ENCODE assay signal across 19 cellular contexts in the genomic region with DNA sequence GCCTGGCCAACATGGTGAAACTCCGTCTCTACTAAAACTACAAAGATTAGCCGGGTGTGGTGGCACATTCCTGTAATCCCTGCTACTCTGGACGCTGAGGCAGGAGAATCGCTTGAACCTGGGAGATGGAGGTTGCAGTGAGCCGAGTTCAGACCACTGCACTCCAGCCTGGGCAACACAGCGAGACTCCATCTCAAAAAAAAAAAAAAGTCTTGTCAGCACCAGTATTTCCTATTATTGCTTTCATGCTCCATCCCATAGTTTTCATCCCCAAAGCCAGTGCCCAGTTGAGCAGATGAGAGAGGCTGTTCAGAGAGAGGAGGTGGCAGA. TPM values are rescaled to one million over a fixed set of nuclear protein-coding genes. Genes with fewer than 3 reads are reported as not detected.
DNase-seq lines count a peak whose midpoint lies in the region; ATAC-seq, FAIRE-seq and TF ChIP-seq lines count a peak whose summit lies in the region.
"Had no signal": no experiment of that assay in that cellular context is flagged by ENCODE, and none has a peak within 500 bp of the region (broad histone marks: within the 10 kb centered on the region; RNA-seq: fewer than 3 reads in every experiment).

No MANE protein-coding gene starts in this region.

- DNase-seq in HepG2 (ENCODE audit: low spot score) (no peak), right lobe of liver (no peak), lower lobe of right lung (peak; percentile 25), type B pancreatic cell (ENCODE audit: extremely low spot score, unreplicated experiment) (no peak), urothelium cell line (ENCODE audit: low spot score) (no peak)
- no peak for DNase-seq in CD4-positive, alpha-beta memory T cell
- DNase-seq: activated gamma-delta T cell treated with Interleukin-2 at 50 U/mL for 16 hours; anterior cingulate cortex; Calu3; cerebellar nuclear complex; effector memory CD8-positive, alpha-beta T cell; hypothalamus; IMR-90; NCI-H1694 treated with DMSO at 0.1 percent for 48 hours; NCI-H345; stimulated activated naive CD8-positive, alpha-beta T cell treated with anti-CD3 and anti-CD28 coated beads, Interleukin-15, Interleukin-2, amounts not matched to agents 100 U/mL and 50 U/mL, for 24 hours had no signal

- intact Hi-C loops in HepG2 (cut with micrococcal nuclease; ENCODE audit: unreplicated experiment), result no loop called here
- intact Hi-C loops in right lobe of liver (cut with DNase I), result no loop called here
- intact Hi-C loops in lower lobe of right lung (cut with DNase I), result no loop called here
- intact Hi-C loops in CD4-positive, alpha-beta memory T cell (cut with micrococcal nuclease), result no loop called here

- H3K9me3 Mint-ChIP-seq in activated T-helper 17 cell treated with anti-CD3 and anti-CD28 coated beads, Interleukin-2, amount 50 U/mL, for 72 hours, result no peaks in the 10 kb centered on the region
- no peaks in the 10 kb centered on the region for H3K9me3 Mint-ChIP-seq in type B pancreatic cell
- H3K9me3 Mint-ChIP-seq in CD4-positive, alpha-beta memory T cell, result no peaks in the 10 kb centered on the region
- H3K9me3 Mint-ChIP-seq: effector memory CD8-positive, alpha-beta T cell; neural progenitor cell had no signal

- H3K36me3 Mint-ChIP-seq in activated T-helper 17 cell treated with anti-CD3 and anti-CD28 coated beads, Interleukin-2, amount 50 U/mL, for 72 hours (ENCODE audit: low read depth), result peaks cover 41% of the 10 kb centered on the region
- H3K36me3 Mint-ChIP-seq in type B pancreatic cell, result peaks cover 13% of the 10 kb centered on the region
- peaks cover 16 to 17% of the 10 kb centered on the region in 2 donors for H3K36me3 Mint-ChIP-seq in CD4-positive, alpha-beta memory T cell

- ATAC-seq in HepG2 (no peak), right lobe of liver (no peak), lower lobe of right lung (no peak), HG03469 (IDR thresholded peaks at IDR 0.05; ENCODE audit: unreplicated experiment) (no peak)
- no peak for ATAC-seq in activated T-helper 17 cell treated with anti-CD3 and anti-CD28 coated beads, Interleukin-2, amount 50 U/mL, for 72 hours (replicated peaks)
- ATAC-seq: effector memory CD8-positive, alpha-beta T cell; stimulated activated naive CD8-positive, alpha-beta T cell treated with anti-CD3 and anti-CD28 coated beads, Interleukin-15, Interleukin-2, amounts not matched to agents 100 U/mL and 50 U/mL, for 24 hours had no signal

- H3K27ac ChIP-seq in HepG2 (ENCODE audit: extremely low read length, insufficient read depth, low read length) (no peak overlapping the region), right lobe of liver (peak overlapping the region in 1 of 3 donors; percentile 13), lower lobe of right lung (no peak overlapping the region)
- no peak overlapping the region for H3K27ac ChIP-seq in CD4-positive, alpha-beta memory T cell (ENCODE audit: low read depth, low read length)
- H3K27ac ChIP-seq: neural progenitor cell had no signal

- no peak overlapping the region for H3K4me3 Mint-ChIP-seq in activated T-helper 17 cell treated with anti-CD3 and anti-CD28 coated beads, Interleukin-2, amount 50 U/mL, for 72 hours
- no peak overlapping the region for H3K4me3 Mint-ChIP-seq in type B pancreatic cell
- H3K4me3 Mint-ChIP-seq in CD4-positive, alpha-beta memory T cell, result no peak overlapping the region
- H3K4me3 Mint-ChIP-seq: effector memory CD8-positive, alpha-beta T cell; neural progenitor cell had no signal

- H3K4me2 ChIP-seq in HepG2 (ENCODE audit: low read depth, low read length), result no peak overlapping the region
- H3K4me2 ChIP-seq: neural progenitor cell had no signal

- no peak overlapping the region for H3K9ac ChIP-seq in HepG2 (ENCODE audit: insufficient read depth, low read depth, low read length)
- H3K9ac ChIP-seq: neural progenitor cell had no signal

- H3K4me1 ChIP-seq in HepG2 (ENCODE audit: insufficient read depth, low read length) (peaks cover 27% of the 10 kb centered on the region), right lobe of liver (peaks cover 0 to 9% (median 4%) of the 10 kb centered on the region in 4 donors), lower lobe of right lung (peaks cover 46% of the 10 kb centered on the region)
- H3K4me1 ChIP-seq in CD4-positive, alpha-beta memory T cell (ENCODE audit: insufficient read depth, low read length), result peaks cover 30% of the 10 kb centered on the region

- in situ Hi-C loops in HepG2 (cut with HindIII; ENCODE audit: extremely low pct_ligation_motif_present, low pct_unique_long_range_greater_than_20kb), result no loop called here

- H3K4me3 ChIP-seq in HepG2 (replicated peaks in 1 of 3; ENCODE audit: insufficient read depth in 1 of 3, low read depth in 2 of 3, low read length in 3 of 3), result no peak overlapping the region
- H3K4me3 ChIP-seq in right lobe of liver, result no peak overlapping the region
- no peak overlapping the region for H3K4me3 ChIP-seq in lower lobe of right lung
- H3K4me3 ChIP-seq in CD4-positive, alpha-beta memory T cell (ENCODE audit: low read length in 2 of 2), result no peak overlapping the region
- H3K4me3 ChIP-seq: neural progenitor cell had no signal

- POLR2A ChIA-PET in HepG2 (lab: Yijun Ruan, JAX), result no interaction called here
- POLR2A ChIA-PET in CD4-positive, alpha-beta memory T cell (lab: Charles Lee; ENCODE audit: partially characterized antibody), result no interaction called here

- TF ChIP-seq POLR2A in HepG2 (IDR thresholded peaks at IDR 0.05; ENCODE audit: insufficient read depth in 1 of 2, low read depth in 2 of 2, low read length in 2 of 2), result no peak
- no peak for TF ChIP-seq POLR2A in right lobe of liver (IDR thresholded peaks at IDR 0.05)

- no peaks in the 10 kb centered on the region for H3K27me3 ChIP-seq in HepG2 (ENCODE audit: control insufficient read depth in 1 of 2, insufficient read depth in 2 of 2, low read length in 2 of 2)
- no peaks in the 10 kb centered on the region for H3K27me3 ChIP-seq in right lobe of liver
- no peaks in the 10 kb centered on the region for H3K27me3 ChIP-seq in lower lobe of right lung (ENCODE audit: low read depth)
- no peaks in the 10 kb centered on the region for H3K27me3 ChIP-seq in CD4-positive, alpha-beta memory T cell (ENCODE audit: insufficient read depth, low read length)
- H3K27me3 ChIP-seq: neural progenitor cell had no signal

- CTCF ChIA-PET in HepG2 (lab: Yijun Ruan, JAX; ENCODE audit: low intra/inter-chr PET ratio, low total read pairs), result no interaction called here
- CTCF ChIA-PET in CD4-positive, alpha-beta memory T cell (lab: Charles Lee; ENCODE audit: partially characterized antibody), result no interaction called here

- no peaks in the 10 kb centered on the region for H3K27me3 Mint-ChIP-seq in activated T-helper 17 cell treated with anti-CD3 and anti-CD28 coated beads, Interleukin-2, amount 50 U/mL, for 72 hours
- H3K27me3 Mint-ChIP-seq in type B pancreatic cell, result no peaks in the 10 kb centered on the region
- no peaks in the 10 kb centered on the region for H3K27me3 Mint-ChIP-seq in CD4-positive, alpha-beta memory T cell
- H3K27me3 Mint-ChIP-seq: effector memory CD8-positive, alpha-beta T cell had no signal

- H3K36me3 ChIP-seq in HepG2 (replicated peaks in 1 of 2; ENCODE audit: control insufficient read depth in 1 of 2, insufficient read depth in 2 of 2, low read length in 2 of 2), result peaks cover 23 to 45% of the 10 kb centered on the region in 2 experiments
- peaks cover 0 to 26% (median 5%) of the 10 kb centered on the region in 4 donors for H3K36me3 ChIP-seq in right lobe of liver
- peaks cover 25% of the 10 kb centered on the region for H3K36me3 ChIP-seq in lower lobe of right lung
- H3K36me3 ChIP-seq in CD4-positive, alpha-beta memory T cell (ENCODE audit: insufficient read depth, low read length), result peaks cover 6% of the 10 kb centered on the region
- H3K36me3 ChIP-seq: neural progenitor cell had no signal

- H3K9me3 ChIP-seq in HepG2 (ENCODE audit: low read length) (no peaks in the 10 kb centered on the region), right lobe of liver (no peaks in the 10 kb centered on the region), lower lobe of right lung (no peaks in the 10 kb centered on the region)
- H3K9me3 ChIP-seq in CD4-positive, alpha-beta memory T cell (ENCODE audit: control insufficient read depth in 1 of 2, low read length in 2 of 2), result no peaks in the 10 kb centered on the region

- FAIRE-seq in HepG2 (lab: Jason Lieb, UNC) (no peak), urothelium cell line (lab: Jason Lieb, UNC) (no peak)

- no peak for TF ChIP-seq CTCF in HepG2 (CRISPR knock-in tag; IDR thresholded peaks at IDR 0.05)
- TF ChIP-seq CTCF in right lobe of liver (IDR thresholded peaks at IDR 0.05), result no peak
- no peak for TF ChIP-seq CTCF in lower lobe of right lung (IDR thresholded peaks at IDR 0.05)
- TF ChIP-seq CTCF in type B pancreatic cell (conservative IDR thresholded peaks at IDR 0.05), result no peak

- 87% methylated on average over 6 of the region's 6 CpGs for WGBS in HepG2 (ENCODE audit: low lambda C conversion rate)
- 83% methylated on average over 1 of the region's 6 CpGs for WGBS in right lobe of liver (ENCODE audit: insufficient coverage, low coverage, low lambda C conversion rate, missing lambda C conversion rate)

- TF ChIP-seq EP300 in HepG2 (IDR thresholded peaks at IDR 0.05; ENCODE audit: low read depth in 2 of 2, low read length in 2 of 2) (no peak), HepG2 (CRISPR knock-in tag; IDR thresholded peaks at IDR 0.05; ENCODE audit: borderline replicate concordance) (no peak)

- no peaks in the 10 kb centered on the region for H3K79me2 ChIP-seq in HepG2 (ENCODE audit: insufficient read depth, low read length)

- no peak overlapping the region for H2AFZ ChIP-seq in HepG2 (ENCODE audit: low read length)
- H2AFZ ChIP-seq: neural progenitor cell had no signal

- no peak for TF ChIP-seq RAD21 in HepG2 (CRISPR knock-in tag; IDR thresholded peaks at IDR 0.05)

- H3K27ac Mint-ChIP-seq in activated T-helper 17 cell treated with anti-CD3 and anti-CD28 coated beads, Interleukin-2, amount 50 U/mL, for 72 hours, result peak overlapping the region; percentile 11
- H3K27ac Mint-ChIP-seq in type B pancreatic cell, result peak overlapping the region; percentile 21
- H3K27ac Mint-ChIP-seq in CD4-positive, alpha-beta memory T cell, result peak overlapping the region in 3 of 7 donors; percentile 35 to 70 (median 66)
- H3K27ac Mint-ChIP-seq: neural progenitor cell had no signal

- no TSS peak for BruUV-seq in HepG2 (replicated peaks; lab: Mats Ljungman, UMichigan)

- peaks cover 7% of the 10 kb centered on the region; the same call in 1 of the 2 replicates for H4K20me1 ChIP-seq in HepG2 (ENCODE audit: insufficient read depth, low read length)

- H3K4me1 Mint-ChIP-seq in activated T-helper 17 cell treated with anti-CD3 and anti-CD28 coated beads, Interleukin-2, amount 50 U/mL, for 72 hours, result peaks cover 14% of the 10 kb centered on the region
- H3K4me1 Mint-ChIP-seq in type B pancreatic cell (ENCODE audit: unreplicated experiment), result peaks cover 11% of the 10 kb centered on the region
- H3K4me1 Mint-ChIP-seq in CD4-positive, alpha-beta memory T cell, result peaks cover 15 to 37% (median 26%) of the 10 kb centered on the region in 4 donors

RNA-seq across cellular contexts. Expression of gene WDR45B, which starts 58.4 kb away (rescaled TPM):
- total RNA-seq in HepG2 (2016; rRNA removed; fragmentation: Illumina TruSeq; extraction: Trizol), result 86.2 and 88.8 TPM in 2 replicates
- total RNA-seq in HepG2 (2016; cell fraction: cytosol; rRNA removed; fragmentation: Illumina TruSeq; extraction: Trizol; ENCODE audit: low read depth), result 59.9 and 62.3 TPM in 2 replicates
- 80.2 and 87.6 TPM in 2 replicates for total RNA-seq in HepG2 (2016; cell fraction: insoluble cytoplasmic fraction; rRNA removed; fragmentation: Illumina TruSeq; extraction: Trizol)
- total RNA-seq in HepG2 (2016; cell fraction: membrane; rRNA removed; fragmentation: Illumina TruSeq; extraction: Trizol), result 148 and 149 TPM in 2 replicates
- total RNA-seq in HepG2 (2016; cell fraction: nucleus; rRNA removed; fragmentation: Illumina TruSeq; extraction: Trizol), result 45.2 and 55.4 TPM in 2 replicates
- 153 and 155 TPM in 2 replicates for polyA plus RNA-seq in HepG2 (2011; rRNA removed)
- polyA plus RNA-seq in HepG2 (2011; cell fraction: cytosol; rRNA removed), result 121 and 131 TPM in 2 replicates
- 186 and 214 TPM in 2 replicates for polyA plus RNA-seq in HepG2 (2011; cell fraction: nucleus; rRNA removed)
- 124 and 164 TPM in 2 replicates for polyA plus RNA-seq in HepG2 (2012)
- polyA plus RNA-seq in HepG2 (2016; cell fraction: cytosol; fragmentation: Illumina TruSeq; extraction: Trizol; ENCODE audit: low read depth), result 65.9 and 70.7 TPM in 2 replicates
- 89.4 and 101 TPM in 2 replicates for polyA plus RNA-seq in HepG2 (2016; cell fraction: insoluble cytoplasmic fraction; fragmentation: Illumina TruSeq; extraction: Trizol; ENCODE audit: low read depth)
- polyA plus RNA-seq in HepG2 (2016; cell fraction: membrane; fragmentation: Illumina TruSeq; extraction: Trizol; ENCODE audit: low read depth), result 129 and 138 TPM in 2 replicates
- polyA plus RNA-seq in HepG2 (2016; cell fraction: nucleus; fragmentation: Illumina TruSeq; extraction: Trizol; ENCODE audit: insufficient read depth, low read depth), result 81.4 and 81.5 TPM in 2 replicates
- 68.7 and 113 TPM in 2 replicates for polyA minus RNA-seq in HepG2 (2011; rRNA and poly(A)+ RNA removed; ENCODE audit: low replicate concordance)
- polyA minus RNA-seq in HepG2 (2011; cell fraction: cytosol; rRNA and poly(A)+ RNA removed), result 60.7 and 64.4 TPM in 2 replicates
- polyA minus RNA-seq in HepG2 (2011; cell fraction: nucleus; rRNA and poly(A)+ RNA removed), result 61.5 and 68.1 TPM in 2 replicates
- 10 to 100 TPM; 27.7 to 40.7 (median 31.6) TPM for total RNA-seq in right lobe of liver
- 100 to 1,000 TPM in 1 of 2 donors, 10 to 100 TPM in 1; 66.0 to 204 TPM for total RNA-seq in activated T-helper 17 cell treated with anti-CD3 and anti-CD28 coated beads, Interleukin-2, amount 50 U/mL, for 72 hours
- 66.1 TPM for total RNA-seq in lower lobe of right lung
- 74.0 and 100 TPM in 2 replicates for total RNA-seq in type B pancreatic cell (ENCODE audit: low replicate concordance)
- total RNA-seq in CD4-positive, alpha-beta memory T cell, result 10 to 100 TPM; 66.3 to 66.7 TPM
- polyA plus RNA-seq in CD4-positive, alpha-beta memory T cell, result 10 to 100 TPM; 35.1 to 48.4 TPM
